In the genomic region with DNA sequence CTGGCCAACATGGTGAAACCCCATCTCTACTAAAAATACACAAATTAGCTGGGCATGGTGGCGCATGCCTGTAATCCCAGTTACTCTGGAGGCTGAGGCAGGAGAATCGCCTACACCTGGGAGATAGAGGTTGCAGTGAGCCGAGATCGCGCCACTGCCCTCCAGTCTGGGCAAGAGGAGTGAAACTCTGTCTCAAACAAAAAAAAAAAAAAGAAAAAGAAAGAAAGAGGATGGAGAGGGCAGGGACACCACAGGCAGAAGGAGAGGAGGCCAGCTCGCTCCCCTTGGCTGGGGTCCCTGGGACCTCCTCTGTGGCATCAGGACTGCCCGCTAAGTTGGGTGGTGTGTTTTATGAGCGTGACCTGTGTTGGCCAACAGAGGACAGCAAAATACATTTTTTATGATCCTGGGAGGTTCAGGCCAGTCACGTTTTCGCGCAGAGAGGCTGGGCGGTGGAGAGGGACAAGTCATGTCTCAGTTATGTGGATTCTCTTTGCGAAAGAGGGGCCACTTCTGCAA, we compare ENCODE assay signal across 1 cellular context.
TF ChIP-seq lines count a peak whose summit lies in the region.

No MANE protein-coding gene starts in this region.

TF ChIP-seq in HepG2, 621 proteins besides CTCF, POLR2A, EP300 and RAD21 (continued from another document and continues in another):
- TF ChIP-seq, protein P1, sequence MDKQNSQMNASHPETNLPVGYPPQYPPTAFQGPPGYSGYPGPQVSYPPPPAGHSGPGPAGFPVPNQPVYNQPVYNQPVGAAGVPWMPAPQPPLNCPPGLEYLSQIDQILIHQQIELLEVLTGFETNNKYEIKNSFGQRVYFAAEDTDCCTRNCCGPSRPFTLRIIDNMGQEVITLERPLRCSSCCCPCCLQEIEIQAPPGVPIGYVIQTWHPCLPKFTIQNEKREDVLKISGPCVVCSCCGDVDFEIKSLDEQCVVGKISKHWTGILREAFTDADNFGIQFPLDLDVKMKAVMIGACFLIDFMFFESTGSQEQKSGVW (CRISPR knock-in tag; IDR thresholded peaks at IDR 0.05; ENCODE audit: borderline replicate concordance): no peak
- TF ChIP-seq ERF (CRISPR knock-in tag; IDR thresholded peaks at IDR 0.05) (peak; percentile 48; the same call in 1 of the 2 replicates), HOXA3 (CRISPR knock-in tag; IDR thresholded peaks at IDR 0.05) (peak; percentile 50; the same call in 1 of the 2 replicates), SMC3 (IDR thresholded peaks at IDR 0.05; ENCODE audit: low read length) (peak; percentile 92), ZNF367 (CRISPR knock-in tag; IDR thresholded peaks at IDR 0.05; ENCODE audit: borderline replicate concordance) (0 out of 2 replicates have a peak, but pooled peaks have one; percentile 39), ZNF18 (CRISPR knock-in tag; IDR thresholded peaks at IDR 0.05; ENCODE audit: insufficient replicate concordance) (peak; percentile 25), THAP11 (CRISPR knock-in tag; IDR thresholded peaks at IDR 0.05) (peak; percentile 29; the same call in 1 of the 2 replicates), TARDBP (CRISPR knock-in tag; IDR thresholded peaks at IDR 0.05) (no peak), MTF2 (CRISPR knock-in tag; IDR thresholded peaks at IDR 0.05; ENCODE audit: borderline replicate concordance) (no peak), ZNF207 (IDR thresholded peaks at IDR 0.05; ENCODE audit: borderline replicate concordance) (no peak), GATAD1 (CRISPR knock-in tag; IDR thresholded peaks at IDR 0.05) (peak; percentile 51; the same call in 1 of the 2 replicates), ZNF329 (CRISPR knock-in tag; IDR thresholded peaks at IDR 0.05; ENCODE audit: low read depth) (peak; percentile 76), NFKB2 (CRISPR knock-in tag; IDR thresholded peaks at IDR 0.05; ENCODE audit: borderline replicate concordance) (0 out of 2 replicates have a peak, but pooled peaks have one; percentile 47), TSC22D2 (CRISPR knock-in tag; IDR thresholded peaks at IDR 0.05; ENCODE audit: borderline replicate concordance) (peak; percentile 86; the same call in 1 of the 2 replicates), MATR3 (CRISPR knock-in tag; IDR thresholded peaks at IDR 0.05) (no peak), ISX (CRISPR knock-in tag; conservative IDR thresholded peaks at IDR 0.05) (peak; percentile 80; the same call in 1 of the 2 replicates), PHF21A (CRISPR knock-in tag; IDR thresholded peaks at IDR 0.05) (no peak), FOXA3 (CRISPR knock-in tag; IDR thresholded peaks at IDR 0.05) (peak; percentile 48), BHLHE40 (IDR thresholded peaks at IDR 0.05; ENCODE audit: low read length) (peak; percentile 98), ZFX (CRISPR knock-in tag; IDR thresholded peaks at IDR 0.05; ENCODE audit: low read depth) (peak; percentile 42; the same call in 1 of the 2 replicates), SALL1 (CRISPR knock-in tag; IDR thresholded peaks at IDR 0.05) (peak; percentile 83), MZF1 (CRISPR knock-in tag; IDR thresholded peaks at IDR 0.05; ENCODE audit: borderline replicate concordance) (peak; percentile 15; the same call in 1 of the 2 replicates), GZF1 (CRISPR knock-in tag; IDR thresholded peaks at IDR 0.05) (0 out of 2 replicates have a peak, but pooled peaks have one; percentile 50), PHF20 (CRISPR knock-in tag; IDR thresholded peaks at IDR 0.05) (no peak), ELF4 (CRISPR knock-in tag; IDR thresholded peaks at IDR 0.05; ENCODE audit: borderline replicate concordance) (no peak), ZNF572 (CRISPR knock-in tag; IDR thresholded peaks at IDR 0.05) (peak; percentile 83; the same call in 1 of the 2 replicates), ZNF589 (CRISPR knock-in tag; conservative IDR thresholded peaks at IDR 0.05) (no peak), TFDP2 (CRISPR knock-in tag; IDR thresholded peaks at IDR 0.05) (peak; percentile 20), SOX5 (CRISPR knock-in tag; IDR thresholded peaks at IDR 0.05; ENCODE audit: borderline replicate concordance) (peak; percentile 58; the same call in 1 of the 2 replicates), HIC2 (CRISPR knock-in tag; IDR thresholded peaks at IDR 0.05; ENCODE audit: low read depth) (no peak), ZNF839 (CRISPR knock-in tag; IDR thresholded peaks at IDR 0.05; ENCODE audit: borderline replicate concordance) (no peak), ZBTB25 (CRISPR knock-in tag; IDR thresholded peaks at IDR 0.05) (no peak)
- TF ChIP-seq, protein P2, sequence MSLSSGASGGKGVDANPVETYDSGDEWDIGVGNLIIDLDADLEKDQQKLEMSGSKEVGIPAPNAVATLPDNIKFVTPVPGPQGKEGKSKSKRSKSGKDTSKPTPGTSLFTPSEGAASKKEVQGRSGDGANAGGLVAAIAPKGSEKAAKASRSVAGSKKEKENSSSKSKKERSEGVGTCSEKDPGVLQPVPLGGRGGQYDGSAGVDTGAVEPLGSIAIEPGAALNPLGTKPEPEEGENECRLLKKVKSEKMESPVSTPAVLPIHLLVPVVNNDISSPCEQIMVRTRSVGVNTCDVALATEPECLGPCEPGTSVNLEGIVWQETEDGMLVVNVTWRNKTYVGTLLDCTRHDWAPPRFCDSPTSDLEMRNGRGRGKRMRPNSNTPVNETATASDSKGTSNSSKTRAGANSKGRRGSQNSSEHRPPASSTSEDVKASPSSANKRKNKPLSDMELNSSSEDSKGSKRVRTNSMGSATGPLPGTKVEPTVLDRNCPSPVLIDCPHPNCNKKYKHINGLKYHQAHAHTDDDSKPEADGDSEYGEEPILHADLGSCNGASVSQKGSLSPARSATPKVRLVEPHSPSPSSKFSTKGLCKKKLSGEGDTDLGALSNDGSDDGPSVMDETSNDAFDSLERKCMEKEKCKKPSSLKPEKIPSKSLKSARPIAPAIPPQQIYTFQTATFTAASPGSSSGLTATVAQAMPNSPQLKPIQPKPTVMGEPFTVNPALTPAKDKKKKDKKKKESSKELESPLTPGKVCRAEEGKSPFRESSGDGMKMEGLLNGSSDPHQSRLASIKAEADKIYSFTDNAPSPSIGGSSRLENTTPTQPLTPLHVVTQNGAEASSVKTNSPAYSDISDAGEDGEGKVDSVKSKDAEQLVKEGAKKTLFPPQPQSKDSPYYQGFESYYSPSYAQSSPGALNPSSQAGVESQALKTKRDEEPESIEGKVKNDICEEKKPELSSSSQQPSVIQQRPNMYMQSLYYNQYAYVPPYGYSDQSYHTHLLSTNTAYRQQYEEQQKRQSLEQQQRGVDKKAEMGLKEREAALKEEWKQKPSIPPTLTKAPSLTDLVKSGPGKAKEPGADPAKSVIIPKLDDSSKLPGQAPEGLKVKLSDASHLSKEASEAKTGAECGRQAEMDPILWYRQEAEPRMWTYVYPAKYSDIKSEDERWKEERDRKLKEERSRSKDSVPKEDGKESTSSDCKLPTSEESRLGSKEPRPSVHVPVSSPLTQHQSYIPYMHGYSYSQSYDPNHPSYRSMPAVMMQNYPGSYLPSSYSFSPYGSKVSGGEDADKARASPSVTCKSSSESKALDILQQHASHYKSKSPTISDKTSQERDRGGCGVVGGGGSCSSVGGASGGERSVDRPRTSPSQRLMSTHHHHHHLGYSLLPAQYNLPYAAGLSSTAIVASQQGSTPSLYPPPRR (CRISPR knock-in tag; IDR thresholded peaks at IDR 0.05; ENCODE audit: borderline replicate concordance): peak; percentile 23; the same call in 1 of the 2 replicates
- TF ChIP-seq, protein P3, sequence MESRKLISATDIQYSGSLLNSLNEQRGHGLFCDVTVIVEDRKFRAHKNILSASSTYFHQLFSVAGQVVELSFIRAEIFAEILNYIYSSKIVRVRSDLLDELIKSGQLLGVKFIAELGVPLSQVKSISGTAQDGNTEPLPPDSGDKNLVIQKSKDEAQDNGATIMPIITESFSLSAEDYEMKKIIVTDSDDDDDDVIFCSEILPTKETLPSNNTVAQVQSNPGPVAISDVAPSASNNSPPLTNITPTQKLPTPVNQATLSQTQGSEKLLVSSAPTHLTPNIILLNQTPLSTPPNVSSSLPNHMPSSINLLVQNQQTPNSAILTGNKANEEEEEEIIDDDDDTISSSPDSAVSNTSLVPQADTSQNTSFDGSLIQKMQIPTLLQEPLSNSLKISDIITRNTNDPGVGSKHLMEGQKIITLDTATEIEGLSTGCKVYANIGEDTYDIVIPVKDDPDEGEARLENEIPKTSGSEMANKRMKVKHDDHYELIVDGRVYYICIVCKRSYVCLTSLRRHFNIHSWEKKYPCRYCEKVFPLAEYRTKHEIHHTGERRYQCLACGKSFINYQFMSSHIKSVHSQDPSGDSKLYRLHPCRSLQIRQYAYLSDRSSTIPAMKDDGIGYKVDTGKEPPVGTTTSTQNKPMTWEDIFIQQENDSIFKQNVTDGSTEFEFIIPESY (CRISPR knock-in tag; IDR thresholded peaks at IDR 0.05): peak; percentile 51
- TF ChIP-seq, protein P4, sequence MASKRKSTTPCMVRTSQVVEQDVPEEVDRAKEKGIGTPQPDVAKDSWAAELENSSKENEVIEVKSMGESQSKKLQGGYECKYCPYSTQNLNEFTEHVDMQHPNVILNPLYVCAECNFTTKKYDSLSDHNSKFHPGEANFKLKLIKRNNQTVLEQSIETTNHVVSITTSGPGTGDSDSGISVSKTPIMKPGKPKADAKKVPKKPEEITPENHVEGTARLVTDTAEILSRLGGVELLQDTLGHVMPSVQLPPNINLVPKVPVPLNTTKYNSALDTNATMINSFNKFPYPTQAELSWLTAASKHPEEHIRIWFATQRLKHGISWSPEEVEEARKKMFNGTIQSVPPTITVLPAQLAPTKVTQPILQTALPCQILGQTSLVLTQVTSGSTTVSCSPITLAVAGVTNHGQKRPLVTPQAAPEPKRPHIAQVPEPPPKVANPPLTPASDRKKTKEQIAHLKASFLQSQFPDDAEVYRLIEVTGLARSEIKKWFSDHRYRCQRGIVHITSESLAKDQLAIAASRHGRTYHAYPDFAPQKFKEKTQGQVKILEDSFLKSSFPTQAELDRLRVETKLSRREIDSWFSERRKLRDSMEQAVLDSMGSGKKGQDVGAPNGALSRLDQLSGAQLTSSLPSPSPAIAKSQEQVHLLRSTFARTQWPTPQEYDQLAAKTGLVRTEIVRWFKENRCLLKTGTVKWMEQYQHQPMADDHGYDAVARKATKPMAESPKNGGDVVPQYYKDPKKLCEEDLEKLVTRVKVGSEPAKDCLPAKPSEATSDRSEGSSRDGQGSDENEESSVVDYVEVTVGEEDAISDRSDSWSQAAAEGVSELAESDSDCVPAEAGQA (IDR thresholded peaks at IDR 0.05; ENCODE audit: low read depth): 0 out of 2 replicates have a peak, but pooled peaks have one; percentile 37
- TF ChIP-seq, protein P4 (CRISPR knock-in tag; IDR thresholded peaks at IDR 0.05; ENCODE audit: borderline replicate concordance): no peak
